23 cellular contexts compared by ENCODE assay signal in the genomic region with DNA sequence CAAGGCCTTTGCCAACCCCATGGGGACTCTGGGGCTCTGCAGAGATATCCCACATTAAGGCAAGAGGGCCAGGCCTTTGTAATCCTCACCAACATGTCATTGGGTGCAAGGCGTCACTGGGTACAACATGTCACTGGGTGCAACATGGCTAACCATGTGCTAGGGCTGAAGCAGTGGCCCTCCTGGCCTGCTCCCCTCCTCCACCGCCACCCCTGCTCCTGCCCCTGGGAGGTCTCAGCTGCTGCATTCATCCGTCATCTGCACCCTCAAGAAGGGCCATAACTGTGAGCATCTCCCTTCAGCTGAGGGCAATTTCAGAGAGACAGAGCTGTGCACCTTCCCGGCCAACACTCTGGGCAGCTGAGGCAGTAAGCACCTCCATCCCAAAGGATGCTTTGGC. TPM values are rescaled to one million over a fixed set of nuclear protein-coding genes. Genes with fewer than 3 reads are reported as not detected.
"Had no signal": no experiment of that assay in that cellular context is flagged by ENCODE, and none has a peak within 500 bp of the region (broad histone marks: within the 10 kb centered on the region; RNA-seq: fewer than 3 reads in every experiment).

No MANE protein-coding gene starts in this region.

- H3K27ac Mint-ChIP-seq: IgD-negative memory B cell had no signal

- ATAC-seq: Panc1 had no signal

- H3K9me3 ChIP-seq: SJSA1 had no signal

- H3K4me1 ChIP-seq: SJSA1 had no signal

- H3K9ac ChIP-seq: KMS-11 had no signal

- H3K4me1 Mint-ChIP-seq: IgD-negative memory B cell had no signal

- H3K27me3 ChIP-seq: SJSA1 had no signal

- H3K9me3 Mint-ChIP-seq: IgD-negative memory B cell had no signal

- H3K27ac ChIP-seq: HL-60, KMS-11, RWPE1, SJSA1, SK-N-MC had no signal

- H3K4me2 ChIP-seq: KMS-11 had no signal

- H3K36me3 Mint-ChIP-seq: IgD-negative memory B cell had no signal

- H3K36me3 ChIP-seq: SJSA1 had no signal

- H3K4me3 ChIP-seq: K562, SJSA1, SK-N-MC had no signal

- DNase-seq: Kasumi-1, MM.1S, NCI-H1092 treated with DMSO at 0.1 percent for 48 hours, NCI-H1436, NCI-H187, NCI-H2029, NCI-H2081 treated with DMSO at 0.1 percent for 48 hours, NCI-H2171, NCI-H226, NCI-H446, NCI-H510A, NCI-H524 treated with DMSO at 0.1 percent for 48 hours, NCI-H69, NCI-H774, SIG-M5 had no signal

RNA-seq across cellular contexts. Expression of a gene that starts 45.8 kb away (rescaled TPM):
- total RNA-seq: K562, SJSA1 had no signal
- polyA plus RNA-seq: IgD-negative memory B cell, K562 had no signal

RNA-seq across cellular contexts. Expression of a gene that starts 56.3 kb away (rescaled TPM):
- total RNA-seq: SJSA1 had no signal
- polyA plus RNA-seq: IgD-negative memory B cell had no signal
